ENCODE assay signal across 1 cellular context in genomic region chr4:158671915-158672806, GRCh38.
A peak's percentile ranks its signal among the peaks of the same experiment; 100 is the strongest.
TF ChIP-seq lines count a peak whose summit lies in the region.

Gene ETFDH (plus strand): TSS chr4:158672296. CDS start chr4:158672457, 161 bp downstream.

TF ChIP-seq in WTC11, 78 proteins besides CTCF, POLR2A, EP300 and RAD21 (continued from another document and continues in another):
- TF ChIP-seq E2F1 (CRISPR knock-in tag; IDR thresholded peaks at IDR 0.05) (no peak), ATF6 (CRISPR knock-in tag; IDR thresholded peaks at IDR 0.05) (no peak), NR3C1 (CRISPR knock-in tag; conservative IDR thresholded peaks at IDR 0.05; ENCODE audit: low read depth) (no peak), ELF4 (CRISPR knock-in tag; IDR thresholded peaks at IDR 0.05; ENCODE audit: low read depth) (no peak), AFF4 (CRISPR knock-in tag; IDR thresholded peaks at IDR 0.05; ENCODE audit: borderline replicate concordance) (no peak), IRF2 (CRISPR knock-in tag; IDR thresholded peaks at IDR 0.05; ENCODE audit: borderline replicate concordance, low read depth) (no peak), CBFB (CRISPR knock-in tag; IDR thresholded peaks at IDR 0.05; ENCODE audit: low read depth) (no peak), SMAD4 (CRISPR knock-in tag; IDR thresholded peaks at IDR 0.05) (no peak), MXD4 (CRISPR knock-in tag; IDR thresholded peaks at IDR 0.05; ENCODE audit: borderline replicate concordance) (no peak), ZNF396 (CRISPR knock-in tag; IDR thresholded peaks at IDR 0.05; ENCODE audit: borderline replicate concordance) (no peak), TEAD1 (CRISPR knock-in tag; IDR thresholded peaks at IDR 0.05) (peak; percentile 70; the same call in 1 of the 2 replicates), OVOL2 (CRISPR knock-in tag; IDR thresholded peaks at IDR 0.05; ENCODE audit: borderline replicate concordance) (no peak), RORB (CRISPR knock-in tag; IDR thresholded peaks at IDR 0.05) (no peak), PRDM15 (CRISPR knock-in tag; IDR thresholded peaks at IDR 0.05) (no peak), NFATC4 (CRISPR knock-in tag; IDR thresholded peaks at IDR 0.05) (no peak), TEAD4 (CRISPR knock-in tag; IDR thresholded peaks at IDR 0.05) (0 out of 2 replicates have a peak, but pooled peaks have one; percentile 37), GTF2I (CRISPR knock-in tag; conservative IDR thresholded peaks at IDR 0.05) (no peak), ARID4B (CRISPR knock-in tag; IDR thresholded peaks at IDR 0.05; ENCODE audit: borderline replicate concordance) (peak; percentile 60; the same call in 1 of the 2 replicates), IRF1 (CRISPR knock-in tag; IDR thresholded peaks at IDR 0.05) (no peak), ZMAT4 (CRISPR knock-in tag; IDR thresholded peaks at IDR 0.05) (no peak), ZNF121 (CRISPR knock-in tag; IDR thresholded peaks at IDR 0.05) (no peak), PRRX2 (CRISPR knock-in tag; IDR thresholded peaks at IDR 0.05) (no peak), E2F4 (CRISPR knock-in tag; IDR thresholded peaks at IDR 0.05; ENCODE audit: borderline replicate concordance, low read depth) (no peak), TCF7 (CRISPR knock-in tag; IDR thresholded peaks at IDR 0.05; ENCODE audit: low read depth) (no peak), NFE2L1 (CRISPR knock-in tag; IDR thresholded peaks at IDR 0.05) (0 out of 2 replicates have a peak, but pooled peaks have one; percentile 52), ZBTB21 (CRISPR knock-in tag; IDR thresholded peaks at IDR 0.05; ENCODE audit: borderline replicate concordance) (peak; percentile 90), KAT7 (CRISPR knock-in tag; IDR thresholded peaks at IDR 0.05; ENCODE audit: borderline replicate concordance) (no peak), FOXP1 (CRISPR knock-in tag; IDR thresholded peaks at IDR 0.05; ENCODE audit: borderline replicate concordance) (peak; percentile 84; the same call in 1 of the 2 replicates), NR2C2 (CRISPR knock-in tag; IDR thresholded peaks at IDR 0.05) (no peak), STAT6 (CRISPR knock-in tag; conservative IDR thresholded peaks at IDR 0.05; ENCODE audit: low read depth) (no peak), ZNF512 (CRISPR knock-in tag; IDR thresholded peaks at IDR 0.05; ENCODE audit: borderline replicate concordance) (no peak), USF1 (CRISPR knock-in tag; IDR thresholded peaks at IDR 0.05) (0 out of 2 replicates have a peak, but pooled peaks have one; percentile 37)
